8 cellular contexts compared by ENCODE assay signal in genomic region chr10:132673746-132674145, GRCh38.
DNase-seq lines count a peak whose midpoint lies in the region; ATAC-seq and TF ChIP-seq lines count a peak whose summit lies in the region.
"Not testable (repeated sequence)": the region's sequence is repeated elsewhere in the genome, so short reads cannot be mapped to it uniquely, and the experiment has no call there.

No MANE protein-coding gene starts in this region.

- not testable (repeated sequence) for H3K4me3 ChIP-seq in RWPE2 (ENCODE audit: severe bottlenecking); lower lobe of right lung; spleen; upper lobe of right lung

- H3K27ac Mint-ChIP-seq in chondrocyte (ENCODE audit: unreplicated experiment) = not testable (repeated sequence)

- not testable (repeated sequence) for H3K36me3 ChIP-seq in RWPE2 (ENCODE audit: low read depth); lower lobe of right lung; upper lobe of right lung
- H3K36me3 ChIP-seq in spleen = peaks cover 0 to 40% (median 0%) of the 10 kb centered on the region in 6 donors

- not testable (repeated sequence) for H3K27me3 Mint-ChIP-seq in chondrocyte (ENCODE audit: low read depth)

- not testable (repeated sequence) for H3K27me3 ChIP-seq in RWPE2 (ENCODE audit: insufficient read depth, poor library complexity, severe bottlenecking); lower lobe of right lung (ENCODE audit: low read depth); spleen (replicated peaks in 1 of 7); upper lobe of right lung

- H3K27ac ChIP-seq in RWPE2 (ENCODE audit: poor library complexity, severe bottlenecking); lower lobe of right lung; spleen; upper lobe of right lung: not testable (repeated sequence)

- H3K9me3 Mint-ChIP-seq in chondrocyte (ENCODE audit: low read depth) = not testable (repeated sequence)

- not testable (repeated sequence) for H3K4me1 Mint-ChIP-seq in chondrocyte (ENCODE audit: low read depth)

- 96 to 100% (median 96%) methylated on average over 4 of the region's 4 CpGs for WGBS in spleen, 5 donors

- not testable (repeated sequence) for TF ChIP-seq CTCF in RWPE2 (IDR thresholded peaks at IDR 0.05; ENCODE audit: poor library complexity, severe bottlenecking); chondrocyte (IDR thresholded peaks at IDR 0.05); lower lobe of right lung (IDR thresholded peaks at IDR 0.05); spleen (IDR thresholded peaks at IDR 0.05 in 8 of 11, conservative IDR thresholded peaks at IDR 0.05 in 3 of 11); upper lobe of right lung (IDR thresholded peaks at IDR 0.05)

- not testable (repeated sequence) for H3K9me3 ChIP-seq in RWPE2 (ENCODE audit: severe bottlenecking); lower lobe of right lung; spleen; upper lobe of right lung

- H3K36me3 Mint-ChIP-seq in chondrocyte (ENCODE audit: low read depth) = not testable (repeated sequence)

- H3K4me1 ChIP-seq in RWPE2 (ENCODE audit: insufficient read depth, poor library complexity, severe bottlenecking); lower lobe of right lung; spleen; upper lobe of right lung: not testable (repeated sequence)

- TF ChIP-seq POLR2A in spleen (IDR thresholded peaks at IDR 0.05) = not testable (repeated sequence)

- not testable (repeated sequence) for H3K4me3 Mint-ChIP-seq in chondrocyte (ENCODE audit: unreplicated experiment)

- ATAC-seq in RWPE2 (ENCODE audit: low read depth); lower lobe of right lung; upper lobe of right lung: not testable (repeated sequence)

- DNase-seq in RWPE2 (ENCODE audit: low spot score) (peak; percentile 6), chondrocyte (ENCODE audit: low spot score) (peak; percentile 22), cardiac septum (ENCODE audit: low spot score) (peak; percentile 63), lower lobe of right lung (peak; percentile 14), posterior vena cava (ENCODE audit: low spot score) (peak; percentile 29), spleen (peak; percentile 9), upper lobe of right lung (peak; percentile 21)
- DNase-seq in activated CD8-positive, alpha-beta memory T cell treated with anti-CD3 and anti-CD28 coated beads, Interleukin-2, amount 50 U/mL, for 4 hours = peak; percentile 1

- intact Hi-C loops in cardiac septum (cut with DNase I); lower lobe of right lung (cut with DNase I); posterior vena cava (cut with DNase I); spleen (cut with DNase I; ENCODE audit: low total_unique reads); upper lobe of right lung (cut with DNase I): not testable (repeated sequence)

Comparison
In these comparisons a context has a peak if more than half of its experiments do, and no peak if none do; other contexts are left out.
1. DNase-seq: peak in every context shown above with its lines; median percentile 63 in cardiac septum; 29 in posterior vena cava; 22 in chondrocyte; 21 in upper lobe of right lung; 14 in lower lobe of right lung; 9 in spleen; 6 in RWPE2; 1 in activated CD8-positive, alpha-beta memory T cell treated with anti-CD3 and anti-CD28 coated beads, Interleukin-2, amount 50 U/mL, for 4 hours.